ENCODE assay signal across 15 cellular contexts in genomic region chr14:100761481-100761880, GRCh38. TPM values are rescaled to one million over a fixed set of nuclear protein-coding genes. Genes with fewer than 3 reads are reported as not detected.
DNase-seq lines count a peak whose midpoint lies in the region; ATAC-seq, FAIRE-seq and TF ChIP-seq lines count a peak whose summit lies in the region.
"Had no signal": no experiment of that assay in that cellular context is flagged by ENCODE, and none has a peak within 500 bp of the region (broad histone marks: within the 10 kb centered on the region; RNA-seq: fewer than 3 reads in every experiment).

No MANE protein-coding gene starts in this region.

- no peaks in the 10 kb centered on the region for H3K9me3 ChIP-seq in small intestine (ENCODE audit: control insufficient read depth, low read depth)
- H3K9me3 ChIP-seq: ovary had no signal

- no peaks in the 10 kb centered on the region for H3K36me3 ChIP-seq in small intestine (ENCODE audit: control insufficient read depth in 2 of 2, insufficient read depth in 2 of 2, low read length in 2 of 2)
- H3K36me3 ChIP-seq: ovary had no signal

- FAIRE-seq in small intestine (lab: Jason Lieb, UNC) = no peak
- FAIRE-seq: HTR-8/SVneo had no signal

- 64 to 77% (median 72%) methylated on average over 3 of the region's 3 CpGs for WGBS in small intestine, 3 donors

- H3K4me1 ChIP-seq in small intestine (ENCODE audit: control insufficient read depth in 2 of 2, insufficient read depth in 1 of 2, low read depth in 1 of 2, low read length in 1 of 2) = no peaks in the 10 kb centered on the region

- no peak overlapping the region for H3K4me3 ChIP-seq in AG09309 (ENCODE audit: control insufficient read depth, low read depth, low read length)
- no peak overlapping the region for H3K4me3 ChIP-seq in foreskin fibroblast (ENCODE audit: low read depth in 1 of 2, low read length in 2 of 2)
- no peak overlapping the region for H3K4me3 ChIP-seq in small intestine (ENCODE audit: low read depth in 1 of 2, low read length in 2 of 2)
- H3K4me3 ChIP-seq: ovary had no signal

- no peak overlapping the region for H3K27ac ChIP-seq in small intestine (ENCODE audit: low read depth in 1 of 2, low read length in 1 of 2)
- H3K27ac ChIP-seq: ovary had no signal

- TF ChIP-seq CTCF in AG09309 (IDR thresholded peaks at IDR 0.05; ENCODE audit: control insufficient read depth, insufficient read depth, low read depth, low read length, missing control alignments) (no peak), foreskin fibroblast (IDR thresholded peaks at IDR 0.05; ENCODE audit: low read depth, low read length) (no peak)

- DNase-seq in AG09309 (ENCODE audit: low read depth) (peak; percentile 73), HS-5 (ENCODE audit: low read depth) (peak; percentile 53), amniotic stem cell (lab: John Stamatoyannopoulos, UW) (peak; percentile 42), foreskin fibroblast (peak; percentile 72 to 80), small intestine (no peak), midbrain (lab: John Stamatoyannopoulos, UW) (no peak)
- DNase-seq in activated effector memory CD4-positive, alpha-beta T cell treated with anti-CD3 and anti-CD28 coated beads, Interleukin-2, amount 50 U/mL, for 16 hours = no peak
- DNase-seq: activated CD4-positive, alpha-beta memory T cell treated with anti-CD3 and anti-CD28 coated beads, Interleukin-2, amount 10 ng/mL, durations not matched to agents 7 days and 5 days; activated naive CD4-positive, alpha-beta T cell treated with anti-CD3 and anti-CD28 coated beads for 36 hours; C1 segment of cervical spinal cord; NCI-H1436; ovary had no signal

- no peak for ATAC-seq in HG02970 (IDR thresholded peaks at IDR 0.05; ENCODE audit: low FRiP score, unreplicated experiment)
- ATAC-seq: stimulated activated effector memory CD8-positive, alpha-beta T cell treated with anti-CD3 and anti-CD28 coated beads, Interleukin-12 subunit alpha, Interleukin-12 subunit beta, amount 100 ng/mL, for 72 hours had no signal

- no peaks in the 10 kb centered on the region for H3K27me3 ChIP-seq in small intestine (ENCODE audit: control insufficient read depth in 2 of 2, insufficient read depth in 2 of 2, low read length in 2 of 2)
- H3K27me3 ChIP-seq: ovary had no signal

RNA-seq across cellular contexts. Expression of gene DLK1, which starts 34.8 kb away (rescaled TPM):
- polyA plus RNA-seq in small intestine = under 1 TPM; 0.04 to 0.89 (median 0.54) TPM

Comparison
In these comparisons a context has a peak if more than half of its experiments do, and no peak if none do; other contexts are left out.
1. DNase-seq: peak in AG09309 (single experiment), HS-5 (single experiment), amniotic stem cell (single experiment) and foreskin fibroblast (2 of 2); none in activated effector memory CD4-positive, alpha-beta T cell treated with anti-CD3 and anti-CD28 coated beads, Interleukin-2, amount 50 U/mL, for 16 hours (single experiment), small intestine (single experiment) and midbrain (single experiment).